Comparison of ENCODE assay signal across 2 cellular contexts in the genomic region with DNA sequence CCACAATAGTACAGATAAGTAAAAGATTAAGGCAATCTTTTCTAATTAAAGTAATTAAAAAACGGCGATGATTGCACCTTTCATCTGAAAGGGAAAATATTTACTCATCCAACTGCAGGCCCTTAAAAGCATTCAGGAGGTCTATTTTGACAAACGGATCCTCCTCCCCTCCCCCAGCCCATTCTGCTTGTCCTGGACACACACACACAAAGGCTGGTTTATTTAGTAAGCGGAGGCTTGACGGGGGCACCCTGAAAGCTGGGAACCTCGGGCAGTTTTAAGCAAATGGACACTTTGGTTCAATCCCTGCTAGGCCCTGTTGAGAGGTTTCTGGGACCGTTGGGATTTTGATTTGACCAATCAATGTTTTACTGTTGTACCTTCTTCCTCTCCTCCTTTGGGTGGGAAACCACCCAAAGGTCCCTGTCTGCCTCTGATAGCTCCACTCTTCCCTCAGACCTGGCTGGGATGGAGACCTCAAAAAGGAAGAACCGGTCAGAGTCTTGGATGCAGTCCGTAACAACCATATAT.
TF ChIP-seq lines count a peak whose summit lies in the region.

No MANE protein-coding gene starts in this region.

TF ChIP-seq in A549, 52 proteins besides CTCF, POLR2A, EP300 and RAD21:
- no peak for TF ChIP-seq KDM5A (IDR thresholded peaks at IDR 0.05)
- no peak for TF ChIP-seq FOSL2 (IDR thresholded peaks at IDR 0.05)
- TF ChIP-seq FOSL2 (CRISPR knock-in tag; IDR thresholded peaks at IDR 0.05), result no peak
- no peak for TF ChIP-seq HDAC2 (IDR thresholded peaks at IDR 0.05)
- TF ChIP-seq CHD4 (IDR thresholded peaks at IDR 0.05; ENCODE audit: borderline replicate concordance), result no peak

TF ChIP-seq in endothelial cell of umbilical vein, 7 proteins besides CTCF, POLR2A, EP300 and RAD21:
- TF ChIP-seq JUN (IDR thresholded peaks at IDR 0.05; ENCODE audit: borderline replicate concordance, insufficient read depth, insufficient read length, low read depth) (no peak), GATA2 (IDR thresholded peaks at IDR 0.05; ENCODE audit: insufficient read depth, insufficient read length, low read depth, low read length) (no peak), MYC (IDR thresholded peaks at IDR 0.05; ENCODE audit: low read depth, low read length) (no peak), FOS (IDR thresholded peaks at IDR 0.05; ENCODE audit: borderline replicate concordance, insufficient read depth, low read length) (no peak), POLR2AphosphoS5 (IDR thresholded peaks at IDR 0.05; ENCODE audit: insufficient read depth, low read depth, low read length) (no peak), EZH2 (IDR thresholded peaks at IDR 0.05; ENCODE audit: borderline replicate concordance, low read depth, low read length, severe bottlenecking) (no peak)
- TF ChIP-seq, protein P1, sequence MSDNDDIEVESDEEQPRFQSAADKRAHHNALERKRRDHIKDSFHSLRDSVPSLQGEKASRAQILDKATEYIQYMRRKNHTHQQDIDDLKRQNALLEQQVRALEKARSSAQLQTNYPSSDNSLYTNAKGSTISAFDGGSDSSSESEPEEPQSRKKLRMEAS (IDR thresholded peaks at IDR 0.05; ENCODE audit: insufficient read depth, insufficient read length), result no peak
